Comparison of ENCODE assay signal across 27 cellular contexts in the genomic region with DNA sequence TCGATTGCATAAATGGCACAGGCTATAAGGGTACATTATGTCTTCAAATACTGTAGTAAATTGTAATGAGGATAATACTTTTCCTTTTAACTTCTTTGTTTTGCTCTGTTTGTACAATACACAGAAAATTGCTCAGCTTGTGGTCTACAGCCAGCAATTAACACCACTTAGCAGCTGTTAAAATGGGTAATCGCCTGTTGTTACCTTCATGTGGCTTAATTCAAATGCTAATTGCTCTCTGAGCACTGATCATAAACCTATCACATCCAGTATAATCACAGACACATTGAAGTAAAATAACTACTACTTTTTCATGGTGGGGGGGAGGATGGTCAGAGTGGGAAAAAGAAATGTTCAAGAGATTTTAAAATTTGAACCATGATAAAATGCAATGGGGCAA.
A peak's percentile ranks its signal among the peaks of the same experiment; 100 is the strongest.
DNase-seq lines count a peak whose midpoint lies in the region; ATAC-seq and TF ChIP-seq lines count a peak whose summit lies in the region.
"Had no signal": no experiment of that assay in that cellular context is flagged by ENCODE, and none has a peak within 500 bp of the region (broad histone marks: within the 10 kb centered on the region; RNA-seq: fewer than 3 reads in every experiment).

No MANE protein-coding gene starts in this region.

- no peak for TF ChIP-seq EP300 in transverse colon (IDR thresholded peaks at IDR 0.05; ENCODE audit: low read depth)

- H3K4me3 ChIP-seq in HAP-1 (no peak overlapping the region), psoas muscle (no peak overlapping the region), transverse colon (no peak overlapping the region)
- H3K4me3 ChIP-seq: adrenal gland, body of pancreas, dorsolateral prefrontal cortex, gastroesophageal sphincter, lower lobe of right lung, stomach, thyroid gland had no signal

- H3K36me3 Mint-ChIP-seq in WTC11, result peaks cover 3% of the 10 kb centered on the region
- H3K36me3 Mint-ChIP-seq: natural killer cell had no signal

- peaks cover 91% of the 10 kb centered on the region for H3K27me3 Mint-ChIP-seq in WTC11 (ENCODE audit: low read depth)

- H3K36me3 ChIP-seq in HAP-1 (replicated peaks) (no peaks in the 10 kb centered on the region), psoas muscle (ENCODE audit: insufficient read depth in 1 of 2, low read depth in 1 of 2) (no peaks in the 10 kb centered on the region), transverse colon (no peaks in the 10 kb centered on the region)
- H3K36me3 ChIP-seq: adrenal gland, gastroesophageal sphincter, lower lobe of right lung, stomach, thyroid gland had no signal

- POLR2A ChIA-PET in WTC11 (lab: Charles Lee), result no interaction called here

- H3K27ac ChIP-seq in psoas muscle (no peak overlapping the region), transverse colon (no peak overlapping the region)
- H3K27ac ChIP-seq: adrenal gland, body of pancreas, dorsolateral prefrontal cortex, gastroesophageal sphincter, HL-60, lower lobe of right lung, stomach, thyroid gland had no signal

- CTCF ChIA-PET in WTC11 (lab: Charles Lee), result no interaction called here

- intact Hi-C loops in psoas muscle (cut with DNase I), result no loop called here
- intact Hi-C loops in transverse colon (cut with DNase I; ENCODE audit: low total_unique reads), result no loop called here

- H3K9me3 ChIP-seq in HAP-1 (no peaks in the 10 kb centered on the region), psoas muscle (no peaks in the 10 kb centered on the region), transverse colon (peaks cover 0 to 4% of the 10 kb centered on the region in 2 donors)
- H3K9me3 ChIP-seq: adrenal gland, body of pancreas, gastroesophageal sphincter, lower lobe of right lung, stomach, thyroid gland had no signal

- H3K27ac Mint-ChIP-seq in WTC11, result no peak overlapping the region
- H3K27ac Mint-ChIP-seq: activated naive CD4-positive, alpha-beta T cell treated with anti-CD3 and anti-CD28 coated beads for 36 hours; natural killer cell had no signal

- H3K4me3 Mint-ChIP-seq in WTC11, result peak overlapping the region; percentile 35
- H3K4me3 Mint-ChIP-seq: activated naive CD4-positive, alpha-beta T cell treated with anti-CD3 and anti-CD28 coated beads for 36 hours; natural killer cell had no signal

- DNase-seq in HAP-1 (ENCODE audit: low spot score in 2 of 2) (peak; percentile 36 to 84), NCI-H146 treated with DMSO at 0.1 percent for 48 hours (lab: John Stamatoyannopoulos, UW; ENCODE audit: unreplicated experiment) (peak; percentile 99), WTC11 (ENCODE audit: low spot score) (no peak), iPS-NIHi7 (ENCODE audit: extremely low spot score) (peak; percentile 23), T-helper 9 cell (no peak), psoas muscle (no peak), transverse colon (no peak)
- DNase-seq: ACHN; activated CD4-positive, alpha-beta T cell treated with anti-CD3 and anti-CD28 coated beads, Interleukin-2, amount 50 U/mL, for 4 hours; activated naive CD4-positive, alpha-beta T cell treated with anti-CD3 and anti-CD28 coated beads for 36 hours; adrenal gland; body of pancreas; cerebellar nuclear complex; dorsolateral prefrontal cortex; GF-D8; hypothalamus; kidney glomerular epithelial cell; lower lobe of right lung; natural killer cell; SIG-M5; small intestine; stomach; T1000; thyroid gland had no signal

- ATAC-seq in WTC11, result peak; percentile 58
- ATAC-seq in psoas muscle, result no peak
- ATAC-seq: body of pancreas, gastroesophageal sphincter, HepG2, lower lobe of right lung, natural killer cell had no signal

- no peak for TF ChIP-seq POLR2A in transverse colon (IDR thresholded peaks at IDR 0.05)

- H3K9me3 Mint-ChIP-seq in WTC11, result peaks cover 3% of the 10 kb centered on the region

- no peak for TF ChIP-seq CTCF in WTC11 (IDR thresholded peaks at IDR 0.05)
- TF ChIP-seq CTCF in psoas muscle (IDR thresholded peaks at IDR 0.05), result no peak
- TF ChIP-seq CTCF in transverse colon (IDR thresholded peaks at IDR 0.05), result no peak

- H3K4me1 ChIP-seq in HAP-1, result peaks cover 13% of the 10 kb centered on the region
- no peaks in the 10 kb centered on the region for H3K4me1 ChIP-seq in psoas muscle
- H3K4me1 ChIP-seq in transverse colon, result no peaks in the 10 kb centered on the region
- H3K4me1 ChIP-seq: adrenal gland, body of pancreas, gastroesophageal sphincter, lower lobe of right lung, stomach, thyroid gland had no signal

- WGBS in psoas muscle, 3 donors, result 22 to 33% (median 33%) methylated on average over 2 of the region's 2 CpGs
- WGBS in transverse colon (ENCODE audit: low coverage in 1 of 2), 2 donors, result 37 to 39% methylated on average over 2 of the region's 2 CpGs

- H3K4me1 Mint-ChIP-seq in WTC11, result peaks cover 43% of the 10 kb centered on the region
- H3K4me1 Mint-ChIP-seq: natural killer cell had no signal

- peaks cover 42% of the 10 kb centered on the region for H3K27me3 ChIP-seq in HAP-1 (ENCODE audit: low read depth)
- H3K27me3 ChIP-seq in psoas muscle (ENCODE audit: insufficient read depth in 3 of 3, low read length in 2 of 3), result no peaks in the 10 kb centered on the region
- H3K27me3 ChIP-seq in transverse colon, result no peaks in the 10 kb centered on the region
- H3K27me3 ChIP-seq: adrenal gland, body of pancreas, dorsolateral prefrontal cortex, gastroesophageal sphincter, stomach, thyroid gland had no signal

- in situ Hi-C loops in HAP-1 (cut with MboI; ENCODE audit: low sequenced_read_pairs), result no loop called here
- in situ Hi-C loops in transverse colon (cut with MboI; ENCODE audit: low pct_ligation_motif_present in 1 of 4, low pct_unique_long_range_greater_than_20kb in 1 of 4, low sequenced_read_pairs in 3 of 4), result no loop called here

TF ChIP-seq in WTC11, 78 proteins besides CTCF, POLR2A, EP300 and RAD21 (continues in another document):
- TF ChIP-seq, protein P1, sequence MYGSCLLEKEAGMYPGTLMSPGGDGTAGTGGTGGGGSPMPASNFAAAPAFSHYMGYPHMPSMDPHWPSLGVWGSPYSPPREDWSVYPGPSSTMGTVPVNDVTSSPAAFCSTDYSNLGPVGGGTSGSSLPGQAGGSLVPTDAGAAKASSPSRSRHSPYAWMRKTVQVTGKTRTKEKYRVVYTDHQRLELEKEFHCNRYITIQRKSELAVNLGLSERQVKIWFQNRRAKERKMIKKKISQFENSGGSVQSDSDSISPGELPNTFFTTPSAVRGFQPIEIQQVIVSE (CRISPR knock-in tag; IDR thresholded peaks at IDR 0.05; ENCODE audit: borderline replicate concordance), result no peak
- TF ChIP-seq, protein P2, sequence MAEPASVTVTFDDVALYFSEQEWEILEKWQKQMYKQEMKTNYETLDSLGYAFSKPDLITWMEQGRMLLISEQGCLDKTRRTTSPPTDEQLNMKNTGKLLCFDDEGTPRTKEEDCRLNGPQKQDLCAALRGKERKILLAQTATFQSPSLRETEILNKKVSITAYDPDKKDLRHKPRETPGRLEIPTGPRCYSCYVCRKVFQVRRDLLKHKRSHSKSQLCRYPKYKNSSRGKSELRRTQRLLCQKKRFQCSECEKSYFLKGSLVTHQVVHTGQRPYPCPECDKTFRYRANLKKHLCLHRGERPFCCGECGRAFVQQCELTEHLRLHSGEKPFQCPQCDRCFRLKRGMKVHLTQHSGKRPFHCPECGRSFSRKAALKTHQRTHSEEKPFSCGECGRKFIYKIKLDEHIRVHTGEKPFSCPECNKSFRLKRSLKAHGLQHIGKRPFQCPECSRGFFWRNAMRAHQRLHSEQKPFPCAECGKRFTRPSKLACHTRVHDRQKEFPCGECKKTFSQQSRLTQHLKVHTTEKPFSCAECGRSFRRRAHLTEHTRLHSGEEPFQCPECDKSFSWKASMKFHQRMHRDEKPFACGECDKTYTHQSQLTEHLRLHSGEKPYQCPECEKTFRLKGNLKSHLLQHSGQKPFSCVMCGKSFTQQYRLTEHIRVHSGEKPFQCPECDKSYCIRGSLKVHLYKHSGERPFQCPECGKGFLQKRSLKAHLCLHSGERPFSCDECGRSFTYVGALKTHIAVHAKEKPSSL (CRISPR knock-in tag; conservative IDR thresholded peaks at IDR 0.05), result peak; percentile 83
- TF ChIP-seq IRF2 (CRISPR knock-in tag; IDR thresholded peaks at IDR 0.05; ENCODE audit: borderline replicate concordance, low read depth) (no peak), ZNF219 (CRISPR knock-in tag; IDR thresholded peaks at IDR 0.05; ENCODE audit: borderline replicate concordance) (no peak), ZNF317 (CRISPR knock-in tag; IDR thresholded peaks at IDR 0.05; ENCODE audit: borderline replicate concordance, low read depth) (no peak), GABPB1 (CRISPR knock-in tag; IDR thresholded peaks at IDR 0.05) (no peak), FOXJ3 (CRISPR knock-in tag; IDR thresholded peaks at IDR 0.05; ENCODE audit: borderline replicate concordance) (0 out of 2 replicates have a peak, but pooled peaks have one; percentile 71)
- TF ChIP-seq, protein P3, sequence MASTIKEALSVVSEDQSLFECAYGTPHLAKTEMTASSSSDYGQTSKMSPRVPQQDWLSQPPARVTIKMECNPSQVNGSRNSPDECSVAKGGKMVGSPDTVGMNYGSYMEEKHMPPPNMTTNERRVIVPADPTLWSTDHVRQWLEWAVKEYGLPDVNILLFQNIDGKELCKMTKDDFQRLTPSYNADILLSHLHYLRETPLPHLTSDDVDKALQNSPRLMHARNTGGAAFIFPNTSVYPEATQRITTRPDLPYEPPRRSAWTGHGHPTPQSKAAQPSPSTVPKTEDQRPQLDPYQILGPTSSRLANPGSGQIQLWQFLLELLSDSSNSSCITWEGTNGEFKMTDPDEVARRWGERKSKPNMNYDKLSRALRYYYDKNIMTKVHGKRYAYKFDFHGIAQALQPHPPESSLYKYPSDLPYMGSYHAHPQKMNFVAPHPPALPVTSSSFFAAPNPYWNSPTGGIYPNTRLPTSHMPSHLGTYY (CRISPR knock-in tag; IDR thresholded peaks at IDR 0.05), result no peak
- TF ChIP-seq, protein P4, sequence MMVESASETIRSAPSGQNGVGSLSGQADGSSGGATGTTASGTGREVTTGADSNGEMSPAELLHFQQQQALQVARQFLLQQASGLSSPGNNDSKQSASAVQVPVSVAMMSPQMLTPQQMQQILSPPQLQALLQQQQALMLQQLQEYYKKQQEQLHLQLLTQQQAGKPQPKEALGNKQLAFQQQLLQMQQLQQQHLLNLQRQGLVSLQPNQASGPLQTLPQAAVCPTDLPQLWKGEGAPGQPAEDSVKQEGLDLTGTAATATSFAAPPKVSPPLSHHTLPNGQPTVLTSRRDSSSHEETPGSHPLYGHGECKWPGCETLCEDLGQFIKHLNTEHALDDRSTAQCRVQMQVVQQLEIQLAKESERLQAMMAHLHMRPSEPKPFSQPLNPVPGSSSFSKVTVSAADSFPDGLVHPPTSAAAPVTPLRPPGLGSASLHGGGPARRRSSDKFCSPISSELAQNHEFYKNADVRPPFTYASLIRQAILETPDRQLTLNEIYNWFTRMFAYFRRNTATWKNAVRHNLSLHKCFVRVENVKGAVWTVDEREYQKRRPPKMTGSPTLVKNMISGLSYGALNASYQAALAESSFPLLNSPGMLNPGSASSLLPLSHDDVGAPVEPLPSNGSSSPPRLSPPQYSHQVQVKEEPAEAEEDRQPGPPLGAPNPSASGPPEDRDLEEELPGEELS (CRISPR knock-in tag; IDR thresholded peaks at IDR 0.05), result peak; percentile 35; the same call in 1 of the 2 replicates

Comparison
In these comparisons a context has a peak if more than half of its experiments do, and no peak if none do; other contexts are left out.
1. DNase-seq: peak in HAP-1 (2 of 2), NCI-H146 treated with DMSO at 0.1 percent for 48 hours (single experiment) and iPS-NIHi7 (single experiment); none in WTC11 (single experiment), T-helper 9 cell (single experiment), psoas muscle (0 of 2) and transverse colon (single experiment).